ENCODE assay signal across 16 cellular contexts in the genomic region with DNA sequence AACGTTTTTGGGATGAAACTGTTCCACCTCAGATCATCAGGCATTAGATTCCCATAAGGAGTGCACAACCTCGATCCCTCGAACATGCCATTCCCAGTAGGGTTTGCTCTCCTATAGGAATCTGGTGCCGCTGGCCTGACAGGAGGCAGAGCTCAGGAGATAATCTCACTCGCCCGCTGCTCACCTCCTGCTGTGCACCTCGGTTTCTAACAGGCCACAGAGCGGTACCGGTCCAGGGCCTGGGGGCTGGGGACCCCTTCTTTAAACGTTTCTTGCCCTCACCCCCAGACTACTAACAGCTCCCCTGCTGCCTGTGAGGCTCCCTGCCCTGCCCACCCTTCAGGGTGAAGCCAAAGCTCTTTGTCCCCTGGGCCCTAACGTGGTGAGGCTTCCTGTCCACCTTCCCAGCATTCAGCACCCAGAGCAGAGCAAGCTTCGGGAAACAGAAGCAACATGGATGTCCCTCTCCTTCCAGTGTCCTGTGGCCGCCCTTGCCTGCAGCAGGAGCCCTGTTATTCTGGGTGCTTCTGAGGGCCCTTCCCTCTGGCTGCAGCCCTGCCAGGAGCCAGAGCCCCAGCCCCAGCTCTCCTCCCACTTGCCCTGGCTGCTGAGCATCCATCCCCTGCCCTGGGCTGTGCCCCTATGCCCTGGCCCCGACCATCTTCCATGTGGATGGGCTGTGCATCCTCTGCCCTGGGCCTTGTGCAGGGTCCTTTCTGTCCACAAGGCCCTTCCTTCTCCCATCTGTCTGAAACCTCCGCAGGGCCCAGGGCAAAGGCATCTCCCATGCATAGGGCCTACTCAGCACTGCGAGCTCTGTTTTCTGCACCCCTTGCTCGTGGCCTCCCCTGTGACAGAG.
A peak's percentile ranks its signal among the peaks of the same experiment; 100 is the strongest.
DNase-seq lines count a peak whose midpoint lies in the region; ATAC-seq, FAIRE-seq and TF ChIP-seq lines count a peak whose summit lies in the region.
"Had no signal": no experiment of that assay in that cellular context is flagged by ENCODE, and none has a peak within 500 bp of the region (broad histone marks: within the 10 kb centered on the region; RNA-seq: fewer than 3 reads in every experiment).

No MANE protein-coding gene starts in this region.

- in situ Hi-C loops in Panc1 (cut with HindIII; ENCODE audit: low pct_unique_long_range_greater_than_20kb, low sequenced_read_pairs) (no loop called here), transverse colon (cut with MboI; ENCODE audit: low pct_ligation_motif_present in 1 of 4, low pct_unique_long_range_greater_than_20kb in 1 of 4, low sequenced_read_pairs in 3 of 4) (loop anchor here (10.0 to 25.0 kb wide), 4 partner anchors 180 to 670 kb away; a partner anchor contains a TSS)

- H3K9me3 ChIP-seq in Panc1 (ENCODE audit: control insufficient read depth, insufficient read depth, low read depth, low read length) = no peaks in the 10 kb centered on the region
- H3K9me3 ChIP-seq in H1 (ENCODE audit: insufficient read depth in 2 of 2, low read depth in 1 of 2, low read length in 1 of 2) = no peaks in the 10 kb centered on the region
- H3K9me3 ChIP-seq in transverse colon = no peaks in the 10 kb centered on the region
- no peaks in the 10 kb centered on the region for H3K9me3 ChIP-seq in esophagus muscularis mucosa

- H3K27ac ChIP-seq in Panc1 (ENCODE audit: low read length) (no peak overlapping the region), H1 (ENCODE audit: low read depth, low read length) (no peak overlapping the region), temporal lobe (ENCODE audit: low read depth, low read length) (peak overlapping the region; percentile 1), transverse colon (no peak overlapping the region), esophagus muscularis mucosa (replicated peaks in 1 of 4) (no peak overlapping the region)
- H3K27ac ChIP-seq: GM23248 had no signal

- peaks cover 20% of the 10 kb centered on the region for H3K4me1 Mint-ChIP-seq in memory B cell
- H3K4me1 Mint-ChIP-seq: CD8-positive, alpha-beta memory T cell had no signal

- intact Hi-C loops in Panc1 (cut with micrococcal nuclease; ENCODE audit: unreplicated experiment) (no loop called here), transverse colon (cut with DNase I; ENCODE audit: low total_unique reads) (no loop called here), esophagus muscularis mucosa (cut with DNase I) (no loop called here)

- no peaks in the 10 kb centered on the region for H3K9me3 Mint-ChIP-seq in memory B cell
- H3K9me3 Mint-ChIP-seq: CD8-positive, alpha-beta memory T cell had no signal

- H3K79me2 ChIP-seq in H1 (ENCODE audit: control insufficient read depth in 1 of 2, insufficient read depth in 2 of 2, low read length in 2 of 2) = no peaks in the 10 kb centered on the region

- H2AK5ac ChIP-seq in H1 (ENCODE audit: low read depth, low read length) = 0 out of 2 replicates have a peak overlapping the region, but pooled peaks have one; percentile 40

- no peak overlapping the region for H3K14ac ChIP-seq in H1 (ENCODE audit: insufficient read length)

- H2BK5ac ChIP-seq in H1 (ENCODE audit: low read depth, low read length) = peak overlapping the region; percentile 32; the same call in 1 of the 2 replicates

- no peak overlapping the region for H3K4ac ChIP-seq in H1 (replicated peaks; ENCODE audit: insufficient read length, low read depth, low read length)

- no peak overlapping the region for H3K9ac ChIP-seq in H1 (replicated peaks in 1 of 4; ENCODE audit: extremely low read depth in 1 of 4, low read depth in 3 of 4, low read length in 3 of 4)
- H3K9ac ChIP-seq: GM23248 had no signal

- no peak overlapping the region; the same call in 1 of the 2 replicates for H2BK15ac ChIP-seq in H1 (ENCODE audit: low read length)

- peaks cover 2% of the 10 kb centered on the region for H3K36me3 Mint-ChIP-seq in memory B cell
- H3K36me3 Mint-ChIP-seq: CD8-positive, alpha-beta memory T cell had no signal

- BruUV-seq in Panc1 (replicated peaks; lab: Mats Ljungman, UMichigan) = no TSS peak

- no peak overlapping the region for H3K56ac ChIP-seq in H1 (replicated peaks; ENCODE audit: insufficient read length, low read depth, low read length)

- TF ChIP-seq RAD21 in H1 (IDR thresholded peaks at IDR 0.05 in 1 of 2, conservative IDR thresholded peaks at IDR 0.05 in 1 of 2; ENCODE audit: low read depth in 2 of 2, low read length in 2 of 2) = no peak

- no peak for TF ChIP-seq POLR2A in H1 (IDR thresholded peaks at IDR 0.05; ENCODE audit: control extremely low read depth in 1 of 2, low read depth in 2 of 2, low read length in 2 of 2)
- no peak for TF ChIP-seq POLR2A in transverse colon (IDR thresholded peaks at IDR 0.05)
- TF ChIP-seq POLR2A in esophagus muscularis mucosa (IDR thresholded peaks at IDR 0.05; ENCODE audit: low read depth) = no peak

- FAIRE-seq in H1 (lab: Jason Lieb, UNC) = no peak
- FAIRE-seq: RCC 7860 had no signal

- CTCF ChIA-PET in Panc1 (lab: Charles Lee) (interaction anchor here (1.2 kb wide), 1 partner anchor 8 kb away, joined by 4 read pairs; no protein-coding TSS in a partner anchor), H1 (lab: Charles Lee; ENCODE audit: partially characterized antibody) (interaction anchor here (0.8 to 3.8 kb wide), 7 partner anchors 8 to 70 kb away, joined by 3 to 38 read pairs (median 5); no protein-coding TSS in a partner anchor)

- H3K27ac Mint-ChIP-seq in memory B cell = peak overlapping the region; percentile 38

- H2AFZ ChIP-seq in H1 (ENCODE audit: low read length) = no peak overlapping the region
- H2AFZ ChIP-seq: GM23248 had no signal

- H3K36me3 ChIP-seq in Panc1 (ENCODE audit: control insufficient read depth, insufficient read depth, low read length) (no peaks in the 10 kb centered on the region), H1 (ENCODE audit: control insufficient read depth in 2 of 4, insufficient read depth in 4 of 4, low read length in 3 of 4) (no peaks in the 10 kb centered on the region), transverse colon (no peaks in the 10 kb centered on the region), esophagus muscularis mucosa (no peaks in the 10 kb centered on the region)

- no peak for TF ChIP-seq EP300 in H1 (IDR thresholded peaks at IDR 0.05; ENCODE audit: borderline replicate concordance in 1 of 2, low read depth in 2 of 2, low read length in 2 of 2)
- TF ChIP-seq EP300 in transverse colon (IDR thresholded peaks at IDR 0.05; ENCODE audit: low read depth) = no peak
- no peak for TF ChIP-seq EP300 in esophagus muscularis mucosa (IDR thresholded peaks at IDR 0.05)

- no peak overlapping the region; a peak in 2 of 4 replicates for H3K4me2 ChIP-seq in H1 (ENCODE audit: insufficient read depth in 1 of 2, low read depth in 2 of 2, low read length in 2 of 2)

- no peak for TF ChIP-seq CTCF in Panc1 (IDR thresholded peaks at IDR 0.05)
- no peak for TF ChIP-seq CTCF in H1 (IDR thresholded peaks at IDR 0.05; ENCODE audit: control extremely low read depth in 1 of 3, insufficient read depth in 1 of 3, low read depth in 1 of 3, low read length in 3 of 3)
- no peak for TF ChIP-seq CTCF in transverse colon (IDR thresholded peaks at IDR 0.05)
- no peak for TF ChIP-seq CTCF in esophagus muscularis mucosa (IDR thresholded peaks at IDR 0.05)

- ATAC-seq in Panc1 = peak; percentile 49
- ATAC-seq in memory B cell (ENCODE audit: low read depth) = no peak

- peaks cover 3% of the 10 kb centered on the region for H3K27me3 Mint-ChIP-seq in memory B cell

- H3K4me3 Mint-ChIP-seq in memory B cell = no peak overlapping the region

- peak overlapping the region; percentile 24; the same call in 1 of the 2 replicates for H3K18ac ChIP-seq in H1 (ENCODE audit: extremely low read depth, low read length)

- 78% methylated on average over 17 of the region's 17 CpGs; no CpG with 5 or more reads in 1 of the 2 experiments for WGBS in H1 (ENCODE audit: extremely low coverage in 1 of 2, insufficient coverage in 1 of 2, insufficient read length in 1 of 2, insufficient replicate concordance in 2 of 2, low coverage in 1 of 2, low lambda C conversion rate in 2 of 2, missing lambda C conversion rate in 1 of 2), 2 experiments
- 86 to 90% methylated on average over 8 to 17 of the region's 17 CpGs for WGBS in transverse colon (ENCODE audit: low coverage in 1 of 2), 2 donors
- WGBS in esophagus muscularis mucosa = 85% methylated on average over 4 of the region's 17 CpGs

- no peaks in the 10 kb centered on the region for H3K27me3 ChIP-seq in Panc1 (ENCODE audit: control insufficient read depth, insufficient read depth, low read length)
- no peaks in the 10 kb centered on the region for H3K27me3 ChIP-seq in H1 (replicated peaks in 1 of 4; ENCODE audit: control insufficient read depth in 3 of 4, extremely low read depth in 1 of 4, insufficient read depth in 3 of 4, low read length in 3 of 4)
- no peaks in the 10 kb centered on the region for H3K27me3 ChIP-seq in transverse colon
- no peaks in the 10 kb centered on the region for H3K27me3 ChIP-seq in esophagus muscularis mucosa

- H2BK20ac ChIP-seq in H1 (ENCODE audit: low read length) = no peak overlapping the region

- no peak overlapping the region for H4K5ac ChIP-seq in H1 (ENCODE audit: insufficient read length, low read depth, low read length)

- no peak overlapping the region for H4K91ac ChIP-seq in H1 (replicated peaks; ENCODE audit: insufficient read length, low read length)

- H2BK12ac ChIP-seq in H1 (ENCODE audit: low read depth, low read length) = no peak overlapping the region

- no peaks in the 10 kb centered on the region for H4K20me1 ChIP-seq in H1 (replicated peaks in 1 of 2; ENCODE audit: control insufficient read depth in 1 of 2, insufficient read depth in 2 of 2, low read length in 2 of 2)

- POLR2A ChIA-PET in Panc1 (lab: Charles Lee) = interaction anchor here (0.7 kb wide), 1 partner anchor 81 kb away, joined by 3 read pairs; no protein-coding TSS in a partner anchor
- POLR2A ChIA-PET in H1 (lab: Charles Lee; ENCODE audit: partially characterized antibody) = interaction anchor here (0.8 to 1.7 kb wide), 3 partner anchors 8 to 62 kb away, joined by 3 to 4 read pairs (median 3); no protein-coding TSS in a partner anchor

- no peak overlapping the region for H3K23ac ChIP-seq in H1 (ENCODE audit: insufficient read length)

- no peaks in the 10 kb centered on the region for H3K4me1 ChIP-seq in Panc1 (ENCODE audit: control insufficient read depth, insufficient read depth, low read length)
- peaks cover 0 to 9% (median 5%) of the 10 kb centered on the region in 4 experiments; a peak in 5 of 7 replicates for H3K4me1 ChIP-seq in H1 (replicated peaks in 1 of 4; ENCODE audit: control insufficient read depth in 3 of 4, insufficient read depth in 4 of 4, low read length in 3 of 4)
- no peaks in the 10 kb centered on the region for H3K4me1 ChIP-seq in transverse colon
- no peaks in the 10 kb centered on the region for H3K4me1 ChIP-seq in esophagus muscularis mucosa

- no peaks in the 10 kb centered on the region for H3K79me1 ChIP-seq in H1 (ENCODE audit: low read depth, low read length)

- H3K4me3 ChIP-seq in Panc1 (ENCODE audit: low read depth in 2 of 2, low read length in 2 of 2) (no peak overlapping the region), H1 (ENCODE audit: extremely low read depth in 1 of 4, insufficient read depth in 2 of 4, low read depth in 3 of 4, low read length in 4 of 4) (no peak overlapping the region), transverse colon (no peak overlapping the region), esophagus muscularis mucosa (no peak overlapping the region)
- H3K4me3 ChIP-seq: GM23248 had no signal

- no peak overlapping the region for H2BK120ac ChIP-seq in H1 (replicated peaks; ENCODE audit: low read depth, low read length)

- H4K8ac ChIP-seq in H1 (ENCODE audit: extremely low read depth, insufficient read depth, low read length) = no peak overlapping the region; the same call in 1 of the 2 replicates

- H3K23me2 ChIP-seq in H1 (ENCODE audit: low read depth, low read length) = no peaks in the 10 kb centered on the region

- no peak for DNase-seq in Panc1 (ENCODE audit: low read depth, low spot score)
- no peak for DNase-seq in H1 (ENCODE audit: low read depth in 1 of 2, low spot score in 2 of 2)
- DNase-seq in memory B cell (ENCODE audit: low spot score in 2 of 2) = no peak
- DNase-seq in transverse colon = no peak
- no peak for DNase-seq in esophagus muscularis mucosa (ENCODE audit: extremely low spot score)
- no peak for DNase-seq in stimulated activated CD4-positive, alpha-beta T cell treated with anti-CD3 and anti-CD28 coated beads, Interleukin-2, amount 100 ng/mL, for 48 hours
- DNase-seq: CD8-positive, alpha-beta memory T cell; GM23248; KG1; NCI-H1092 treated with DMSO at 0.1 percent for 48 hours; NCI-H187; NCI-H446; NCI-H774; SHP77 treated with DMSO at 0.1 percent for 48 hours had no signal
